In genomic region chr21:34844924-34845238, GRCh38 we compare ENCODE assay signal across 1 cellular context.
TF ChIP-seq lines count a peak whose summit lies in the region.

No MANE protein-coding gene starts in this region.

TF ChIP-seq in HEK293, 187 proteins besides CTCF, POLR2A, EP300 and RAD21 (continued from another document and continues in another):
- TF ChIP-seq ZBTB6 (tag by site-specific recombination; IDR thresholded peaks at IDR 0.05) (no peak), ZNF133 (tag by site-specific recombination; IDR thresholded peaks at IDR 0.05) (no peak), ZNF596 (tag by site-specific recombination; IDR thresholded peaks at IDR 0.05) (no peak), ZNF280D (tag by site-specific recombination; IDR thresholded peaks at IDR 0.05) (no peak), EGR2 (tag by site-specific recombination; IDR thresholded peaks at IDR 0.05; ENCODE audit: low read depth) (no peak), ATF2 (tag by site-specific recombination; IDR thresholded peaks at IDR 0.05; ENCODE audit: low read depth) (no peak), ZBTB1 (tag by site-specific recombination; IDR thresholded peaks at IDR 0.05) (no peak), OVOL3 (tag by site-specific recombination; IDR thresholded peaks at IDR 0.05) (no peak), SP3 (tag by site-specific recombination; IDR thresholded peaks at IDR 0.05) (no peak), ZNF354C (tag by site-specific recombination; IDR thresholded peaks at IDR 0.05; ENCODE audit: borderline replicate concordance, low read depth) (no peak), ZNF449 (tag by site-specific recombination; IDR thresholded peaks at IDR 0.05) (no peak), ZNF16 (tag by site-specific recombination; IDR thresholded peaks at IDR 0.05; ENCODE audit: low read depth) (no peak), ZBTB10 (tag by site-specific recombination; IDR thresholded peaks at IDR 0.05) (no peak), ZNF514 (tag by site-specific recombination; IDR thresholded peaks at IDR 0.05) (no peak), ZNF580 (tag by site-specific recombination; IDR thresholded peaks at IDR 0.05) (no peak), SCRT1 (tag by site-specific recombination; IDR thresholded peaks at IDR 0.05; ENCODE audit: borderline replicate concordance) (no peak), SP2 (tag by site-specific recombination; IDR thresholded peaks at IDR 0.05) (no peak), SETDB1 (IDR thresholded peaks at IDR 0.05; ENCODE audit: insufficient read length, low read length) (no peak), ZNF292 (tag by site-specific recombination; IDR thresholded peaks at IDR 0.05; ENCODE audit: borderline replicate concordance, low read depth) (no peak), ZNF138 (tag by site-specific recombination; IDR thresholded peaks at IDR 0.05; ENCODE audit: borderline replicate concordance) (no peak), ZBTB7A (tag by site-specific recombination; IDR thresholded peaks at IDR 0.05; ENCODE audit: low read depth) (no peak), BCL11A (tag by site-specific recombination; IDR thresholded peaks at IDR 0.05; ENCODE audit: low read depth) (no peak), ZFP69B (tag by site-specific recombination; IDR thresholded peaks at IDR 0.05) (0 out of 2 replicates have a peak, but pooled peaks have one; percentile 19), ZNF701 (tag by site-specific recombination; IDR thresholded peaks at IDR 0.05) (no peak), ZNF280C (tag by site-specific recombination; IDR thresholded peaks at IDR 0.05) (no peak), TRIM28 (IDR thresholded peaks at IDR 0.05; ENCODE audit: borderline replicate concordance, low read length) (no peak), KLF17 (tag by site-specific recombination; IDR thresholded peaks at IDR 0.05) (peak; percentile 85), ZNF48 (tag by site-specific recombination; IDR thresholded peaks at IDR 0.05) (no peak), ZNF76 (tag by site-specific recombination; IDR thresholded peaks at IDR 0.05; ENCODE audit: borderline replicate concordance, low read depth) (no peak), ZNF791 (tag by site-specific recombination; IDR thresholded peaks at IDR 0.05) (no peak), ZNF18 (tag by site-specific recombination; IDR thresholded peaks at IDR 0.05) (no peak), ZNF510 (tag by site-specific recombination; IDR thresholded peaks at IDR 0.05; ENCODE audit: insufficient replicate concordance) (no peak), ZNF518A (tag by site-specific recombination; conservative IDR thresholded peaks at IDR 0.05; ENCODE audit: low read depth) (no peak), GLI4 (tag by site-specific recombination; IDR thresholded peaks at IDR 0.05) (no peak), ZBTB21 (tag by site-specific recombination; IDR thresholded peaks at IDR 0.05) (peak; percentile 42; the same call in 1 of the 2 replicates), OSR2 (tag by site-specific recombination; IDR thresholded peaks at IDR 0.05) (peak; percentile 96), ZNF623 (tag by site-specific recombination; IDR thresholded peaks at IDR 0.05) (no peak), ZNF600 (tag by site-specific recombination; IDR thresholded peaks at IDR 0.05) (peak; percentile 33), GLI2 (tag by site-specific recombination; IDR thresholded peaks at IDR 0.05; ENCODE audit: borderline replicate concordance, low read depth) (no peak), ZNF707 (tag by site-specific recombination; IDR thresholded peaks at IDR 0.05) (no peak), ZNF2 (tag by site-specific recombination; IDR thresholded peaks at IDR 0.05) (no peak), ZNF114 (tag by site-specific recombination; IDR thresholded peaks at IDR 0.05) (no peak)
